Comparison of ENCODE assay signal across 2 cellular contexts in genomic region chrX:149916745-149917392, GRCh38.
A peak's percentile ranks its signal among the peaks of the same experiment; 100 is the strongest.
TF ChIP-seq lines count a peak whose summit lies in the region.

No MANE protein-coding gene starts in this region.

TF ChIP-seq in GM12878, 131 proteins besides CTCF, POLR2A, EP300 and RAD21 (continues in another document):
- no peak for TF ChIP-seq MTA3 (IDR thresholded peaks at IDR 0.05; ENCODE audit: borderline replicate concordance, low read length)
- no peak for TF ChIP-seq ATF7 (IDR thresholded peaks at IDR 0.05; ENCODE audit: low read depth)
- no peak for TF ChIP-seq ZNF274 (IDR thresholded peaks at IDR 0.05; ENCODE audit: insufficient read depth, insufficient read length)
- 0 out of 2 replicates have a peak, but pooled peaks have one; percentile 27 for TF ChIP-seq NR2F1 (conservative IDR thresholded peaks at IDR 0.05)
- TF ChIP-seq IKZF2 (IDR thresholded peaks at IDR 0.05): 0 out of 4 replicates have a peak, but pooled peaks of 1 of the 2 experiments have one; percentile 26
- peak; percentile 41; the same call in 1 of the 2 replicates for TF ChIP-seq CREB1 (IDR thresholded peaks at IDR 0.05; ENCODE audit: low read depth)
- TF ChIP-seq CBFB (IDR thresholded peaks at IDR 0.05; ENCODE audit: low read depth): no peak
- TF ChIP-seq CHD1 (IDR thresholded peaks at IDR 0.05; ENCODE audit: low read depth, low read length): no peak
- no peak for TF ChIP-seq BRCA1 (IDR thresholded peaks at IDR 0.05; ENCODE audit: low read depth, low read length)
- no peak for TF ChIP-seq FOXM1 (IDR thresholded peaks at IDR 0.05; ENCODE audit: low read depth, low read length)
- TF ChIP-seq BMI1 (IDR thresholded peaks at IDR 0.05; ENCODE audit: borderline replicate concordance): no peak
- TF ChIP-seq FOXK2 (IDR thresholded peaks at IDR 0.05): no peak
- TF ChIP-seq MEF2B (IDR thresholded peaks at IDR 0.05; ENCODE audit: partially characterized antibody, poor library complexity, severe bottlenecking): peak; percentile 76
- no peak for TF ChIP-seq RFX5 (IDR thresholded peaks at IDR 0.05; ENCODE audit: low read depth, low read length)
- TF ChIP-seq ZNF592 (IDR thresholded peaks at IDR 0.05): no peak
- no peak for TF ChIP-seq SMC3 (IDR thresholded peaks at IDR 0.05; ENCODE audit: borderline replicate concordance, low read length)
- TF ChIP-seq MLLT1 (IDR thresholded peaks at IDR 0.05): peak; percentile 82
- TF ChIP-seq RAD51 (IDR thresholded peaks at IDR 0.05): no peak
- TF ChIP-seq, protein P1, sequence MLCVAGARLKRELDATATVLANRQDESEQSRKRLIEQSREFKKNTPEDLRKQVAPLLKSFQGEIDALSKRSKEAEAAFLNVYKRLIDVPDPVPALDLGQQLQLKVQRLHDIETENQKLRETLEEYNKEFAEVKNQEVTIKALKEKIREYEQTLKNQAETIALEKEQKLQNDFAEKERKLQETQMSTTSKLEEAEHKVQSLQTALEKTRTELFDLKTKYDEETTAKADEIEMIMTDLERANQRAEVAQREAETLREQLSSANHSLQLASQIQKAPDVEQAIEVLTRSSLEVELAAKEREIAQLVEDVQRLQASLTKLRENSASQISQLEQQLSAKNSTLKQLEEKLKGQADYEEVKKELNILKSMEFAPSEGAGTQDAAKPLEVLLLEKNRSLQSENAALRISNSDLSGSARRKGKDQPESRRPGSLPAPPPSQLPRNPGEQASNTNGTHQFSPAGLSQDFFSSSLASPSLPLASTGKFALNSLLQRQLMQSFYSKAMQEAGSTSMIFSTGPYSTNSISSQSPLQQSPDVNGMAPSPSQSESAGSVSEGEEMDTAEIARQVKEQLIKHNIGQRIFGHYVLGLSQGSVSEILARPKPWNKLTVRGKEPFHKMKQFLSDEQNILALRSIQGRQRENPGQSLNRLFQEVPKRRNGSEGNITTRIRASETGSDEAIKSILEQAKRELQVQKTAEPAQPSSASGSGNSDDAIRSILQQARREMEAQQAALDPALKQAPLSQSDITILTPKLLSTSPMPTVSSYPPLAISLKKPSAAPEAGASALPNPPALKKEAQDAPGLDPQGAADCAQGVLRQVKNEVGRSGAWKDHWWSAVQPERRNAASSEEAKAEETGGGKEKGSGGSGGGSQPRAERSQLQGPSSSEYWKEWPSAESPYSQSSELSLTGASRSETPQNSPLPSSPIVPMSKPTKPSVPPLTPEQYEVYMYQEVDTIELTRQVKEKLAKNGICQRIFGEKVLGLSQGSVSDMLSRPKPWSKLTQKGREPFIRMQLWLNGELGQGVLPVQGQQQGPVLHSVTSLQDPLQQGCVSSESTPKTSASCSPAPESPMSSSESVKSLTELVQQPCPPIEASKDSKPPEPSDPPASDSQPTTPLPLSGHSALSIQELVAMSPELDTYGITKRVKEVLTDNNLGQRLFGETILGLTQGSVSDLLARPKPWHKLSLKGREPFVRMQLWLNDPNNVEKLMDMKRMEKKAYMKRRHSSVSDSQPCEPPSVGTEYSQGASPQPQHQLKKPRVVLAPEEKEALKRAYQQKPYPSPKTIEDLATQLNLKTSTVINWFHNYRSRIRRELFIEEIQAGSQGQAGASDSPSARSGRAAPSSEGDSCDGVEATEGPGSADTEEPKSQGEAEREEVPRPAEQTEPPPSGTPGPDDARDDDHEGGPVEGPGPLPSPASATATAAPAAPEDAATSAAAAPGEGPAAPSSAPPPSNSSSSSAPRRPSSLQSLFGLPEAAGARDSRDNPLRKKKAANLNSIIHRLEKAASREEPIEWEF (IDR thresholded peaks at IDR 0.05; ENCODE audit: insufficient replicate concordance, low read depth, low read length): no peak
- TF ChIP-seq EGR1 (IDR thresholded peaks at IDR 0.05; ENCODE audit: borderline replicate concordance in 1 of 2, low read depth in 2 of 2, low read length in 2 of 2): no peak

TF ChIP-seq in SK-N-SH, 30 proteins besides CTCF, POLR2A, EP300 and RAD21:
- no peak for TF ChIP-seq FOXM1 (IDR thresholded peaks at IDR 0.05; ENCODE audit: low read depth)
- no peak for TF ChIP-seq USF2 (IDR thresholded peaks at IDR 0.05; ENCODE audit: borderline replicate concordance, low read depth, low read length)
- TF ChIP-seq TEAD4 (IDR thresholded peaks at IDR 0.05; ENCODE audit: borderline replicate concordance, insufficient read depth): no peak
